In the genomic region with DNA sequence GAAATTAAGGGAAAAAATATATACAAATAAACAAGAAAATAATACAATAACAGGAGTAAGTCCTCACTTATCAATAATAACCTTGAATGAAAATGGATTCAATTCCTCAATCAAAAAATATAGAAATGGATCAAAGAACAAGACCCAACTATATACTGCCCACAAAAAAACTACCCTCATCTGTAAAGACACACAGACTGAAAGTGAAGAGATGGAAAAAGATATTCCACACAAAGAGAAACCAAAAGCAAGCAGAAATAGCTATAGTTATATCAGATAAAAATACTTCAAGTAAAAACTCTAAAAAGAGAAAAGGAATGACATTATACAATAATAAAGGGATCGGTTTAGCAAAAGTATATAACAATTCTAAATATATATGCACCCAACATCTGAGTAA, we compare ENCODE assay signal across 29 cellular contexts.
"Had no signal": no experiment of that assay in that cellular context is flagged by ENCODE, and none has a peak within 500 bp of the region (broad histone marks: within the 10 kb centered on the region; RNA-seq: fewer than 3 reads in every experiment).

No MANE protein-coding gene starts in this region.

- ATAC-seq: activated CD4-positive, CD25-positive, alpha-beta regulatory T cell treated with anti-CD3 and anti-CD28 coated beads, Interleukin-2, amount 50 U/mL, for 24 hours; foreskin keratinocyte; heart left ventricle; left colon; stimulated activated effector memory CD8-positive, alpha-beta T cell treated with anti-CD3 and anti-CD28 coated beads, Interleukin-12 subunit alpha, Interleukin-12 subunit beta, amount 100 ng/mL, for 72 hours had no signal

- H3K36me3 ChIP-seq: brain microvascular endothelial cell, esophagus muscularis mucosa, heart left ventricle, ovary, sigmoid colon, stomach, thyroid gland, upper lobe of left lung, vagina, WERI-Rb-1 had no signal

- H3K27ac ChIP-seq: brain microvascular endothelial cell, esophagus muscularis mucosa, foreskin keratinocyte, heart left ventricle, ovary, sigmoid colon, stomach, thyroid gland, upper lobe of left lung, vagina, WERI-Rb-1 had no signal

- H3K27me3 ChIP-seq: brain microvascular endothelial cell, esophagus muscularis mucosa, foreskin keratinocyte, heart left ventricle, ovary, sigmoid colon, stomach, thyroid gland, upper lobe of left lung, vagina had no signal

- H3K4me1 ChIP-seq: esophagus muscularis mucosa, foreskin keratinocyte, heart left ventricle, sigmoid colon, stomach, thyroid gland, upper lobe of left lung, vagina had no signal

- H3K4me3 ChIP-seq: esophagus muscularis mucosa, heart left ventricle, ovary, sigmoid colon, stomach, thyroid gland, upper lobe of left lung, vagina had no signal

- H3K9me3 ChIP-seq: esophagus muscularis mucosa, ovary, sigmoid colon, thyroid gland, vagina had no signal

- DNase-seq: activated CD4-positive, alpha-beta T cell treated with anti-CD3 and anti-CD28 coated beads for 48 hours; activated CD4-positive, alpha-beta T cell treated with anti-CD3 and anti-CD28 coated beads, Interleukin-2, amount 50 U/mL, for 48 hours; activated CD8-positive, alpha-beta memory T cell treated with anti-CD3 and anti-CD28 coated beads for 24 hours; activated CD8-positive, alpha-beta memory T cell treated with anti-CD3 and anti-CD28 coated beads, Interleukin-2, amount 50 U/mL, for 4 hours; activated gamma-delta T cell; activated naive CD4-positive, alpha-beta T cell treated with anti-CD3 and anti-CD28 coated beads, Interleukin-2, amount 10 ng/mL, durations not matched to agents 7 days and 5 days; activated naive CD8-positive, alpha-beta T cell treated with anti-CD3 and anti-CD28 coated beads, Interleukin-2, amount 10 ng/mL, durations not matched to agents 7 days and 5 days; activated T-cell treated with anti-CD3 and anti-CD28 coated beads, Interleukin-2, amount 50 U/mL, for 24 hours; brain microvascular endothelial cell; endodermal cell; foreskin keratinocyte; heart left ventricle; hypothalamus; immature natural killer cell; kidney; left colon; mammary epithelial cell; ovary; sigmoid colon; small intestine; stimulated activated CD4-positive, alpha-beta T cell treated with anti-CD3 and anti-CD28 coated beads, Interleukin-4, amount 100 ng/mL, for 24 hours; stomach; thyroid gland; upper lobe of left lung; WERI-Rb-1 had no signal
